Comparison of ENCODE assay signal across 21 cellular contexts in the genomic region with DNA sequence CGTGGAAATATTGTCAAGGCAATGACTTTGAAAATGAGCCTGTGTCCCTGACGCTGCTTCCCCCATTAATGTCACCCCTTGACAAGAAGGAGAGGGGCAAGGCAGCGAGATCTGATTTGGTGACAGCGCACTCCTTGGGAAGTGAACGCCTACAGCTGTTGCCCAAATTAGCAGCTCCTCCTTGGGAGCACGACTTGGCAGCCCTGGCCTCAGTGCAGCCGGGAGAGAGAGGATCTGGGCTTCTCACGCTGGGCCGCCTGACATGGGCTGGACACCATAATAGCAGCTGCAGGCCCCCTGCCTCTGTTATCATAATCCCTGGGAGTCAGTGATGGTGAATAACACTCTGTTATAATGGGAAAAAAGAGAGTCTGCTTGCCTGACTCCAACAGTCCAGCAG.
DNase-seq lines count a peak whose midpoint lies in the region; ATAC-seq, FAIRE-seq and TF ChIP-seq lines count a peak whose summit lies in the region.
"Had no signal": no experiment of that assay in that cellular context is flagged by ENCODE, and none has a peak within 500 bp of the region (broad histone marks: within the 10 kb centered on the region; RNA-seq: fewer than 3 reads in every experiment).

No MANE protein-coding gene starts in this region.

- H3K9me3 Mint-ChIP-seq in stimulated activated effector memory CD8-positive, alpha-beta T cell treated with anti-CD3 and anti-CD28 coated beads, Interleukin-12 subunit alpha, Interleukin-12 subunit beta, amount 100 ng/mL, for 72 hours = peaks cover 3% of the 10 kb centered on the region
- H3K9me3 Mint-ChIP-seq: GM23338, nephron progenitor cell had no signal

- DNase-seq in NCI-H524 treated with DMSO at 0.1 percent for 48 hours (lab: John Stamatoyannopoulos, UW) (peak; percentile 34), hepatocyte (ENCODE audit: low spot score) (peak; percentile 26), smooth muscle cell of the brain vasculature (ENCODE audit: low read depth, low spot score) (peak; percentile 21), GM12891 (ENCODE audit: insufficient read length, low spot score) (no peak)
- no peak for DNase-seq in stimulated activated effector memory CD8-positive, alpha-beta T cell treated with anti-CD3 and anti-CD28 coated beads, Interleukin-12 subunit alpha, Interleukin-12 subunit beta, amount 100 ng/mL, for 72 hours (ENCODE audit: low spot score in 2 of 2)
- DNase-seq: activated CD8-positive, alpha-beta memory T cell treated with anti-CD3 and anti-CD28 coated beads, Interleukin-2, amount 50 U/mL, for 48 hours; amniotic stem cell; cerebellar nuclear complex; effector memory CD8-positive, alpha-beta T cell; hippocampal formation; NCI-H1048; NCI-H2029 treated with DMSO at 0.1 percent for 48 hours; NCI-H526; nephron progenitor cell; stimulated activated CD4-positive, alpha-beta T cell treated with anti-CD3 and anti-CD28 coated beads, Interleukin-12 subunit alpha, Interleukin-12 subunit beta, amount 100 ng/mL, for 4 hours; thyroid gland had no signal

- WGBS in hepatocyte (ENCODE audit: low lambda C conversion rate, missing lambda C conversion rate) = 60% methylated on average over 9 of the region's 9 CpGs

- no peak for TF ChIP-seq POLR2A in GM12891 (IDR thresholded peaks at IDR 0.05; ENCODE audit: low read depth, low read length)

- no peaks in the 10 kb centered on the region for H3K4me1 ChIP-seq in hepatocyte (ENCODE audit: insufficient read depth)

- no peak for TF ChIP-seq CTCF in hepatocyte (IDR thresholded peaks at IDR 0.05; ENCODE audit: poor library complexity)

- no peak overlapping the region for H2AFZ ChIP-seq in hepatocyte
- H2AFZ ChIP-seq: GM23338 had no signal

- no peaks in the 10 kb centered on the region for H4K20me1 ChIP-seq in hepatocyte (ENCODE audit: insufficient read depth, poor library complexity, severe bottlenecking)

- no peaks in the 10 kb centered on the region for H3K36me3 ChIP-seq in hepatocyte (replicated peaks; ENCODE audit: insufficient read depth, low read depth)
- H3K36me3 ChIP-seq: thyroid gland had no signal

- H3K4me3 ChIP-seq in hepatocyte = no peak overlapping the region
- H3K4me3 ChIP-seq: GM23338, thyroid gland had no signal

- H3K36me3 Mint-ChIP-seq in stimulated activated effector memory CD8-positive, alpha-beta T cell treated with anti-CD3 and anti-CD28 coated beads, Interleukin-12 subunit alpha, Interleukin-12 subunit beta, amount 100 ng/mL, for 72 hours = no peaks in the 10 kb centered on the region
- H3K36me3 Mint-ChIP-seq: memory B cell had no signal

- no peak overlapping the region for H3K4me2 ChIP-seq in hepatocyte
- H3K4me2 ChIP-seq: GM23338 had no signal

- H3K27ac ChIP-seq in cingulate gyrus (ENCODE audit: low read depth, low read length) (peak overlapping the region; percentile 95), hepatocyte (no peak overlapping the region)
- H3K27ac ChIP-seq: thyroid gland had no signal

- H3K9me2 ChIP-seq in hepatocyte (replicated peaks; ENCODE audit: insufficient read depth) = no peaks in the 10 kb centered on the region

- no peaks in the 10 kb centered on the region for H3K9me3 ChIP-seq in hepatocyte (ENCODE audit: low read depth)
- H3K9me3 ChIP-seq: thyroid gland had no signal

- FAIRE-seq in GM12891 (lab: Jason Lieb, UNC) = no peak
- FAIRE-seq: islet of Langerhans had no signal

- no peaks in the 10 kb centered on the region for H3K79me2 ChIP-seq in hepatocyte

- no peak for ATAC-seq in stimulated activated effector memory CD8-positive, alpha-beta T cell treated with anti-CD3 and anti-CD28 coated beads, Interleukin-12 subunit alpha, Interleukin-12 subunit beta, amount 100 ng/mL, for 72 hours
- no peak for ATAC-seq in GM19351 (IDR thresholded peaks at IDR 0.05; ENCODE audit: unreplicated experiment)
- ATAC-seq: effector memory CD8-positive, alpha-beta T cell; GM23338 had no signal

- peaks cover 5% of the 10 kb centered on the region for H3K4me1 Mint-ChIP-seq in stimulated activated effector memory CD8-positive, alpha-beta T cell treated with anti-CD3 and anti-CD28 coated beads, Interleukin-12 subunit alpha, Interleukin-12 subunit beta, amount 100 ng/mL, for 72 hours
- H3K4me1 Mint-ChIP-seq: memory B cell had no signal

- H3K27ac Mint-ChIP-seq in stimulated activated effector memory CD8-positive, alpha-beta T cell treated with anti-CD3 and anti-CD28 coated beads, Interleukin-12 subunit alpha, Interleukin-12 subunit beta, amount 100 ng/mL, for 72 hours = no peak overlapping the region
- H3K27ac Mint-ChIP-seq: effector memory CD8-positive, alpha-beta T cell; GM23338; memory B cell; nephron progenitor cell had no signal

- no peak overlapping the region for H3K4me3 Mint-ChIP-seq in stimulated activated effector memory CD8-positive, alpha-beta T cell treated with anti-CD3 and anti-CD28 coated beads, Interleukin-12 subunit alpha, Interleukin-12 subunit beta, amount 100 ng/mL, for 72 hours
- H3K4me3 Mint-ChIP-seq: effector memory CD8-positive, alpha-beta T cell; GM23338; memory B cell; nephron progenitor cell had no signal

- H3K27me3 ChIP-seq in hepatocyte = no peaks in the 10 kb centered on the region
- H3K27me3 ChIP-seq: thyroid gland had no signal

TF ChIP-seq in GM12891, 5 proteins besides CTCF, POLR2A, EP300 and RAD21:
- TF ChIP-seq SPI1 (IDR thresholded peaks at IDR 0.05; ENCODE audit: low read depth, low read length) = no peak
- TF ChIP-seq TAF1 (IDR thresholded peaks at IDR 0.05; ENCODE audit: low read depth, low read length) = no peak
- no peak for TF ChIP-seq PAX5 (IDR thresholded peaks at IDR 0.05; ENCODE audit: insufficient read depth, low read length, severe bottlenecking)
- no peak for TF ChIP-seq POLR2AphosphoS5 (IDR thresholded peaks at IDR 0.05; ENCODE audit: low read depth, low read length)
- no peak for TF ChIP-seq POU2F2 (IDR thresholded peaks at IDR 0.05; ENCODE audit: low read depth, low read length)

Comparison
In these comparisons a context has a peak if more than half of its experiments do, and no peak if none do; other contexts are left out.
1. DNase-seq: peak in NCI-H524 treated with DMSO at 0.1 percent for 48 hours (single experiment), hepatocyte (single experiment) and smooth muscle cell of the brain vasculature (single experiment); none in stimulated activated effector memory CD8-positive, alpha-beta T cell treated with anti-CD3 and anti-CD28 coated beads, Interleukin-12 subunit alpha, Interleukin-12 subunit beta, amount 100 ng/mL, for 72 hours (0 of 2) and GM12891 (single experiment).